40 cellular contexts compared by ENCODE assay signal in genomic region chr9:110343537-110343936, GRCh38. TPM values are rescaled to one million over a fixed set of nuclear protein-coding genes. Genes with fewer than 3 reads are reported as not detected.
"Had no signal": no experiment of that assay in that cellular context is flagged by ENCODE, and none has a peak within 500 bp of the region (broad histone marks: within the 10 kb centered on the region; RNA-seq: fewer than 3 reads in every experiment).

No MANE protein-coding gene starts in this region.

- ATAC-seq: activated CD8-positive, alpha-beta T cell treated with anti-CD3 and anti-CD28 coated beads for 36 hours; activated naive CD4-positive, alpha-beta T cell treated with anti-CD3 and anti-CD28 coated beads, Interleukin-2, amount 50 U/mL, for 72 hours; activated T-cell treated with anti-CD3 and anti-CD28 coated beads, Interleukin-2, amount 50 U/mL, for 4 hours; activated T-cell treated with anti-CD3 and anti-CD28 coated beads, Interleukin-2, amount 50 U/mL, for 72 hours; activated T-helper 17 cell treated with anti-CD3 and anti-CD28 coated beads, Interleukin-2, amount 50 U/mL, for 72 hours had no signal

- H3K9me3 Mint-ChIP-seq: activated B cell treated with CpG ODN at 0.5 μM for 24 hours; activated CD4-positive, alpha-beta memory T cell treated with anti-CD3 and anti-CD28 coated beads for 36 hours; activated CD4-positive, alpha-beta T cell treated with anti-CD3 and anti-CD28 coated beads, Interleukin-2, amount 10 ng/mL, durations not matched to agents 24 days and 14 days; activated CD8-positive, alpha-beta T cell treated with anti-CD3 and anti-CD28 coated beads for 36 hours; activated naive CD4-positive, alpha-beta T cell treated with anti-CD3 and anti-CD28 coated beads for 36 hours; activated naive CD4-positive, alpha-beta T cell treated with anti-CD3 and anti-CD28 coated beads, Interleukin-2, amount 50 U/mL, for 72 hours; activated naive CD8-positive, alpha-beta T cell treated with anti-CD3 and anti-CD28 coated beads for 36 hours; activated T-cell treated with anti-CD3 and anti-CD28 coated beads, Interleukin-2, amount 50 U/mL, for 4 hours; activated T-cell treated with anti-CD3 and anti-CD28 coated beads, Interleukin-2, amount 50 U/mL, for 72 hours; activated T-helper 1 cell treated with anti-CD3 and anti-CD28 coated beads, Interleukin-12 subunit alpha, Interleukin-12 subunit beta, Interleukin-2, Interleukin-4 antibody, amounts not matched to agents 30 ng/mL and 10 ng/mL and 1 ng/mL, durations not matched to agents 14 hours and 24 hours and 36 hours; activated T-helper 17 cell treated with anti-CD3 and anti-CD28 coated beads, Interleukin-2, amount 50 U/mL, for 72 hours; central memory CD8-positive, alpha-beta T cell; T-helper 1 cell treated with Interleukin-12 subunit alpha and Interleukin-12 subunit beta and Interleukin-4 antibody, amounts not matched to agents 30 μg/mL and 1 μg/mL, for 36 hours; T-helper 2 cell treated with Interferon-gamma antibody and Interleukin-4, amounts not matched to agents 5 μg/mL and 100 μg/mL, for 36 hours had no signal

- H3K4me1 ChIP-seq: adrenal gland, ascending aorta had no signal

- H3K27me3 ChIP-seq: adrenal gland, ascending aorta, cardiac muscle cell had no signal

- H3K9me3 ChIP-seq: adrenal gland, ascending aorta had no signal

- H3K27me3 Mint-ChIP-seq: activated CD8-positive, alpha-beta T cell treated with anti-CD3 and anti-CD28 coated beads for 36 hours; activated naive CD8-positive, alpha-beta T cell treated with anti-CD3 and anti-CD28 coated beads for 36 hours; brain; central memory CD8-positive, alpha-beta T cell had no signal

- H3K4me1 Mint-ChIP-seq: activated B cell treated with CpG ODN at 0.5 μM for 24 hours; activated CD4-positive, alpha-beta T cell treated with anti-CD3 and anti-CD28 coated beads, Interleukin-2, amount 10 ng/mL, durations not matched to agents 24 days and 14 days; activated naive CD8-positive, alpha-beta T cell treated with anti-CD3 and anti-CD28 coated beads for 36 hours; activated T-helper 17 cell treated with anti-CD3 and anti-CD28 coated beads, Interleukin-2, amount 50 U/mL, for 72 hours; brain; central memory CD8-positive, alpha-beta T cell had no signal

- H3K4me3 ChIP-seq: adrenal gland, ascending aorta, cardiac muscle cell had no signal

- DNase-seq: activated B cell treated with CpG ODN at 0.5 μM for 24 hours; activated CD4-positive, alpha-beta memory T cell treated with anti-CD3 and anti-CD28 coated beads for 36 hours; activated CD4-positive, alpha-beta T cell treated with anti-CD3 and anti-CD28 coated beads for 4 hours; activated CD4-positive, alpha-beta T cell treated with anti-CD3 and anti-CD28 coated beads, Interleukin-2, amount 10 ng/mL, durations not matched to agents 24 days and 14 days; activated CD4-positive, alpha-beta T cell treated with anti-CD3 and anti-CD28 coated beads, Interleukin-2, amount 50 U/mL, for 1 hour; activated CD4-positive, alpha-beta T cell treated with anti-CD3 and anti-CD28 coated beads, Interleukin-2, amount 50 U/mL, for 4 hours; activated CD4-positive, CD25-positive, alpha-beta regulatory T cell treated with anti-CD3 and anti-CD28 coated beads, Interleukin-2, amount 50 U/mL, for 72 hours; activated CD8-positive, alpha-beta memory T cell treated with anti-CD3 and anti-CD28 coated beads, Interleukin-2, amount 50 U/mL, for 4 hours; activated CD8-positive, alpha-beta T cell treated with anti-CD3 and anti-CD28 coated beads for 36 hours; activated effector memory CD4-positive, alpha-beta T cell treated with anti-CD3 and anti-CD28 coated beads, Interleukin-2, amount 50 U/mL, for 16 hours; activated gamma-delta T cell treated with Interleukin-2 at 50 U/mL for 16 hours; activated naive CD4-positive, alpha-beta T cell; activated naive CD4-positive, alpha-beta T cell treated with anti-CD3 and anti-CD28 coated beads for 36 hours; activated naive CD4-positive, alpha-beta T cell treated with anti-CD3 and anti-CD28 coated beads, Interleukin-2, amount 50 U/mL, for 16 hours; activated naive CD8-positive, alpha-beta T cell treated with anti-CD3 and anti-CD28 coated beads for 36 hours; activated T-cell treated with anti-CD3 and anti-CD28 coated beads for 4 hours; activated T-cell treated with anti-CD3 and anti-CD28 coated beads, Interleukin-2, amount 50 U/mL, for 1 hour; activated T-cell treated with anti-CD3 and anti-CD28 coated beads, Interleukin-2, amount 50 U/mL, for 4 hours; activated T-cell treated with anti-CD3 and anti-CD28 coated beads, Interleukin-2, amount 50 U/mL, for 72 hours; amygdala; anterior cingulate cortex; caudate nucleus; cerebellar nuclear complex; T-helper 1 cell; T-helper 2 cell; T-helper 9 cell had no signal

- H3K27ac Mint-ChIP-seq: activated B cell treated with CpG ODN at 0.5 μM for 24 hours; activated CD4-positive, alpha-beta memory T cell treated with anti-CD3 and anti-CD28 coated beads for 36 hours; activated CD4-positive, alpha-beta T cell treated with anti-CD3 and anti-CD28 coated beads, Interleukin-2, amount 10 ng/mL, durations not matched to agents 24 days and 14 days; activated CD8-positive, alpha-beta T cell treated with anti-CD3 and anti-CD28 coated beads for 36 hours; activated naive CD4-positive, alpha-beta T cell treated with anti-CD3 and anti-CD28 coated beads for 36 hours; activated naive CD4-positive, alpha-beta T cell treated with anti-CD3 and anti-CD28 coated beads, Interleukin-2, amount 50 U/mL, for 72 hours; activated naive CD8-positive, alpha-beta T cell treated with anti-CD3 and anti-CD28 coated beads for 36 hours; activated T-cell treated with anti-CD3 and anti-CD28 coated beads, Interleukin-2, amount 50 U/mL, for 72 hours; activated T-helper 1 cell treated with anti-CD3 and anti-CD28 coated beads, Interleukin-12 subunit alpha, Interleukin-12 subunit beta, Interleukin-2, Interleukin-4 antibody, amounts not matched to agents 30 ng/mL and 10 ng/mL and 1 ng/mL, durations not matched to agents 14 hours and 24 hours and 36 hours; activated T-helper 17 cell treated with anti-CD3 and anti-CD28 coated beads, Interleukin-2, amount 50 U/mL, for 72 hours; brain; T-helper 1 cell treated with Interleukin-12 subunit alpha and Interleukin-12 subunit beta and Interleukin-4 antibody, amounts not matched to agents 30 μg/mL and 1 μg/mL, for 36 hours; T-helper 2 cell treated with Interferon-gamma antibody and Interleukin-4, amounts not matched to agents 5 μg/mL and 100 μg/mL, for 36 hours had no signal

- H3K36me3 ChIP-seq: adrenal gland, ascending aorta, cardiac muscle cell had no signal

- H3K4me3 Mint-ChIP-seq: activated B cell treated with CpG ODN at 0.5 μM for 24 hours; activated CD4-positive, alpha-beta memory T cell treated with anti-CD3 and anti-CD28 coated beads for 36 hours; activated CD4-positive, alpha-beta T cell treated with anti-CD3 and anti-CD28 coated beads, Interleukin-2, amount 10 ng/mL, durations not matched to agents 24 days and 14 days; activated CD8-positive, alpha-beta T cell treated with anti-CD3 and anti-CD28 coated beads for 36 hours; activated naive CD4-positive, alpha-beta T cell treated with anti-CD3 and anti-CD28 coated beads for 36 hours; activated naive CD8-positive, alpha-beta T cell treated with anti-CD3 and anti-CD28 coated beads for 36 hours; activated T-cell treated with anti-CD3 and anti-CD28 coated beads, Interleukin-2, amount 50 U/mL, for 4 hours; activated T-cell treated with anti-CD3 and anti-CD28 coated beads, Interleukin-2, amount 50 U/mL, for 72 hours; activated T-helper 1 cell treated with anti-CD3 and anti-CD28 coated beads, Interleukin-12 subunit alpha, Interleukin-12 subunit beta, Interleukin-2, Interleukin-4 antibody, amounts not matched to agents 30 ng/mL and 10 ng/mL and 1 ng/mL, durations not matched to agents 14 hours and 24 hours and 36 hours; activated T-helper 17 cell treated with anti-CD3 and anti-CD28 coated beads, Interleukin-2, amount 50 U/mL, for 72 hours; brain; central memory CD8-positive, alpha-beta T cell; T-helper 1 cell treated with Interleukin-12 subunit alpha and Interleukin-12 subunit beta and Interleukin-4 antibody, amounts not matched to agents 30 μg/mL and 1 μg/mL, for 36 hours; T-helper 2 cell treated with Interferon-gamma antibody and Interleukin-4, amounts not matched to agents 5 μg/mL and 100 μg/mL, for 36 hours had no signal

- H3K27ac ChIP-seq: adrenal gland, ascending aorta, cardiac muscle cell, VCaP had no signal

- H3K36me3 Mint-ChIP-seq: activated CD4-positive, alpha-beta memory T cell treated with anti-CD3 and anti-CD28 coated beads for 36 hours; activated naive CD4-positive, alpha-beta T cell treated with anti-CD3 and anti-CD28 coated beads, Interleukin-2, amount 50 U/mL, for 72 hours; activated naive CD8-positive, alpha-beta T cell treated with anti-CD3 and anti-CD28 coated beads for 36 hours; brain had no signal

RNA-seq across cellular contexts. Expression of gene TXNDC8, which starts 5.9 kb away (rescaled TPM):
- total RNA-seq: activated B cell treated with CpG ODN at 0.5 μM for 24 hours; activated CD4-positive, alpha-beta memory T cell treated with anti-CD3 and anti-CD28 coated beads for 36 hours; activated CD4-positive, alpha-beta T cell treated with anti-CD3 and anti-CD28 coated beads, Interleukin-2, amount 10 ng/mL, durations not matched to agents 24 days and 14 days; activated CD8-positive, alpha-beta memory T cell treated with anti-CD3 and anti-CD28 coated beads for 36 hours; activated CD8-positive, alpha-beta T cell treated with anti-CD3 and anti-CD28 coated beads for 36 hours; activated naive CD4-positive, alpha-beta T cell treated with anti-CD3 and anti-CD28 coated beads for 36 hours; activated naive CD4-positive, alpha-beta T cell treated with anti-CD3 and anti-CD28 coated beads, Interleukin-2, amount 50 U/mL, for 72 hours; activated naive CD8-positive, alpha-beta T cell treated with anti-CD3 and anti-CD28 coated beads for 36 hours; activated T-cell treated with anti-CD3 and anti-CD28 coated beads, Interleukin-2, amount 50 U/mL, for 4 hours; activated T-cell treated with anti-CD3 and anti-CD28 coated beads, Interleukin-2, amount 50 U/mL, for 72 hours; activated T-helper 1 cell treated with anti-CD3 and anti-CD28 coated beads, Interleukin-12 subunit alpha, Interleukin-12 subunit beta, Interleukin-2, Interleukin-4 antibody, amounts not matched to agents 30 ng/mL and 10 ng/mL and 1 ng/mL, durations not matched to agents 14 hours and 24 hours and 36 hours; activated T-helper 17 cell treated with anti-CD3 and anti-CD28 coated beads, Interleukin-2, amount 50 U/mL, for 72 hours; adrenal gland; ascending aorta; bronchial epithelial cell; cardiac muscle cell; chondrocyte had no signal
- polyA plus RNA-seq: adrenal gland, cardiac muscle cell had no signal
